In the genomic region with DNA sequence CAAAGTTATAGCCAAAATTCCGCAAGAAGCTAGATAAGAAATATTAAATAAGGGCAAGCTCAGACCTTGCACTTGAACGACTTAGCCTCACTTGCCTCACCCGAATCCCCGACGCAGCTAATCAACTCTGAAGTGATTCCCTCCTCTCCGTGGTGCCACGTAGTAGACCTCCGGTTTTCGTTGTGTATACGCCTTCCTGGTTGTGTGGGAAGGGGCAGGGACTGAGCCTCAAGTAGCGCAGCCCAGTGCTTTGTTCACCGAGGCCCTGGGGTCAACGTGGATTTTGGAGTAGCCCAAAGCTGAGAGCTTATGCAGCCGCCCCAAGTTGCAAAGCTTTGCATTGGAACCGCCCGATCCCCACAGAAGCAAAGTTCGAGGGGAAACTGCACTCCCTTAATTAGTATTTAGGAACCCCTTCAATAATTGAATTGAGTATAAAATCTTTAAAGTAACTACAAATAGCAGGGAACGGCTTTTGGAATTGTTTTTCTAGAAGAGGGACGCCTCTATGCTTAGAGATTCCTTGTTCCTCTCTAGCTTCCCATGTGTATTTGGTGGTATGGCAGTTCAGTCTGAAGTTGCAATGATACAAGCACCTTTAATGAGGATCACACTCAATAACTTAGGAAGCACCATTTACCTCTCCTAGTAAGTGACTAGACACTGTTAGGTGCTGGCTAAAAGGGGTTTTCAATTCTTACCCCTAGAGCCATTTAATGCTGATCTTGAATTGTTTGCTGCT, we compare ENCODE assay signal across 1 cellular context.
TF ChIP-seq lines count a peak whose summit lies in the region.

No MANE protein-coding gene starts in this region.

TF ChIP-seq in SK-N-SH, 30 proteins besides CTCF, POLR2A, EP300 and RAD21 (continued from another document):
- TF ChIP-seq, protein P1, sequence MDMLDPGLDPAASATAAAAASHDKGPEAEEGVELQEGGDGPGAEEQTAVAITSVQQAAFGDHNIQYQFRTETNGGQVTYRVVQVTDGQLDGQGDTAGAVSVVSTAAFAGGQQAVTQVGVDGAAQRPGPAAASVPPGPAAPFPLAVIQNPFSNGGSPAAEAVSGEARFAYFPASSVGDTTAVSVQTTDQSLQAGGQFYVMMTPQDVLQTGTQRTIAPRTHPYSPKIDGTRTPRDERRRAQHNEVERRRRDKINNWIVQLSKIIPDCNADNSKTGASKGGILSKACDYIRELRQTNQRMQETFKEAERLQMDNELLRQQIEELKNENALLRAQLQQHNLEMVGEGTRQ (IDR thresholded peaks at IDR 0.05; ENCODE audit: borderline replicate concordance, low read depth, low read length) = no peak
- TF ChIP-seq GABPA (IDR thresholded peaks at IDR 0.05; ENCODE audit: low read depth) (no peak), FOSL2 (IDR thresholded peaks at IDR 0.05; ENCODE audit: borderline replicate concordance, low read depth) (no peak), TEAD4 (IDR thresholded peaks at IDR 0.05; ENCODE audit: borderline replicate concordance, insufficient read depth) (no peak), GATA2 (CRISPR knock-in tag; IDR thresholded peaks at IDR 0.05) (no peak), JUND (IDR thresholded peaks at IDR 0.05) (no peak), RCOR1 (IDR thresholded peaks at IDR 0.05; ENCODE audit: low read length) (no peak), RXRA (IDR thresholded peaks at IDR 0.05; ENCODE audit: borderline replicate concordance, low read depth) (no peak), SMC3 (IDR thresholded peaks at IDR 0.05; ENCODE audit: low read depth, low read length) (no peak)
- TF ChIP-seq, protein P2, sequence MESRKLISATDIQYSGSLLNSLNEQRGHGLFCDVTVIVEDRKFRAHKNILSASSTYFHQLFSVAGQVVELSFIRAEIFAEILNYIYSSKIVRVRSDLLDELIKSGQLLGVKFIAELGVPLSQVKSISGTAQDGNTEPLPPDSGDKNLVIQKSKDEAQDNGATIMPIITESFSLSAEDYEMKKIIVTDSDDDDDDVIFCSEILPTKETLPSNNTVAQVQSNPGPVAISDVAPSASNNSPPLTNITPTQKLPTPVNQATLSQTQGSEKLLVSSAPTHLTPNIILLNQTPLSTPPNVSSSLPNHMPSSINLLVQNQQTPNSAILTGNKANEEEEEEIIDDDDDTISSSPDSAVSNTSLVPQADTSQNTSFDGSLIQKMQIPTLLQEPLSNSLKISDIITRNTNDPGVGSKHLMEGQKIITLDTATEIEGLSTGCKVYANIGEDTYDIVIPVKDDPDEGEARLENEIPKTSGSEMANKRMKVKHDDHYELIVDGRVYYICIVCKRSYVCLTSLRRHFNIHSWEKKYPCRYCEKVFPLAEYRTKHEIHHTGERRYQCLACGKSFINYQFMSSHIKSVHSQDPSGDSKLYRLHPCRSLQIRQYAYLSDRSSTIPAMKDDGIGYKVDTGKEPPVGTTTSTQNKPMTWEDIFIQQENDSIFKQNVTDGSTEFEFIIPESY (IDR thresholded peaks at IDR 0.05; ENCODE audit: borderline replicate concordance, low read depth) = no peak
